Comparison of ENCODE assay signal across 12 cellular contexts in the genomic region with DNA sequence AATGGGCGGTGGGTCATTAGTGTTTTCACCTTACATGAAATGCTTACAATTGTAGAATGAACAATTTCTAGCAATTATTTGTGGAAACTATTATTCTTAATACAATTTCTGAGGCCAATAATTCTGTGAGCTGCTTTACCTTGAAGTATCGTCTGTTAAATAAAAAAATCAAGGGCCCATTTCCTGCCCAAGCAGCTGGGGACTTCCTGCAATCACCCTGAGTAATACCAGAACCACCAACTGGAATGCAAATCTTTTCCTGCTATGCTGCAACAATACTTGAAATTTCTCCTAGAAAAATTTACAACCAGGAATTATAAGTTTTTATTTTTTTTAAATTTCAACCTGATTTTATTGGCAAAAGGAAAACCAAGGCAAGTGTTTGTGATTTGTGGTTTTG. TPM values are rescaled to one million over a fixed set of nuclear protein-coding genes. Genes with fewer than 3 reads are reported as not detected.
"Had no signal": no experiment of that assay in that cellular context is flagged by ENCODE, and none has a peak within 500 bp of the region (broad histone marks: within the 10 kb centered on the region; RNA-seq: fewer than 3 reads in every experiment).

No MANE protein-coding gene starts in this region.

- H3K36me3 Mint-ChIP-seq: activated naive CD8-positive, alpha-beta T cell treated with anti-CD3 and anti-CD28 coated beads for 36 hours; naive thymus-derived CD8-positive, alpha-beta T cell; stimulated activated effector memory CD8-positive, alpha-beta T cell treated with anti-CD3 and anti-CD28 coated beads, Interleukin-12 subunit alpha, Interleukin-12 subunit beta, amount 100 ng/mL, for 72 hours had no signal

- ATAC-seq: naive thymus-derived CD8-positive, alpha-beta T cell; stimulated activated effector memory CD8-positive, alpha-beta T cell treated with anti-CD3 and anti-CD28 coated beads, Interleukin-12 subunit alpha, Interleukin-12 subunit beta, amount 100 ng/mL, for 72 hours had no signal

- H3K36me3 ChIP-seq: brain microvascular endothelial cell, neutrophil, thoracic aorta had no signal

- H3K27me3 ChIP-seq: brain microvascular endothelial cell, neutrophil had no signal

- H3K4me1 ChIP-seq: parathyroid adenoma had no signal

- H3K4me3 Mint-ChIP-seq: activated CD4-positive, alpha-beta T cell treated with anti-CD3 and anti-CD28 coated beads, Interleukin-2, amount 10 ng/mL, durations not matched to agents 7 days and 5 days; activated naive CD8-positive, alpha-beta T cell treated with anti-CD3 and anti-CD28 coated beads for 36 hours; naive thymus-derived CD8-positive, alpha-beta T cell; stimulated activated effector memory CD8-positive, alpha-beta T cell treated with anti-CD3 and anti-CD28 coated beads, Interleukin-12 subunit alpha, Interleukin-12 subunit beta, amount 100 ng/mL, for 72 hours; T-helper 1 cell treated with Interleukin-12 subunit alpha and Interleukin-12 subunit beta and Interleukin-4 antibody, amounts not matched to agents 30 μg/mL and 1 μg/mL, for 36 hours had no signal

- H3K4me1 Mint-ChIP-seq: activated CD4-positive, alpha-beta T cell treated with anti-CD3 and anti-CD28 coated beads, Interleukin-2, amount 10 ng/mL, durations not matched to agents 7 days and 5 days; activated naive CD8-positive, alpha-beta T cell treated with anti-CD3 and anti-CD28 coated beads for 36 hours; naive thymus-derived CD8-positive, alpha-beta T cell; stimulated activated effector memory CD8-positive, alpha-beta T cell treated with anti-CD3 and anti-CD28 coated beads, Interleukin-12 subunit alpha, Interleukin-12 subunit beta, amount 100 ng/mL, for 72 hours had no signal

- DNase-seq: activated CD4-positive, alpha-beta T cell treated with anti-CD3 and anti-CD28 coated beads, Interleukin-2, amount 10 ng/mL, durations not matched to agents 7 days and 5 days; activated naive CD8-positive, alpha-beta T cell treated with anti-CD3 and anti-CD28 coated beads for 36 hours; brain microvascular endothelial cell; effector CD8-positive, alpha-beta T cell; naive thymus-derived CD8-positive, alpha-beta T cell; retina had no signal

- H3K27me3 Mint-ChIP-seq: activated CD4-positive, alpha-beta T cell treated with anti-CD3 and anti-CD28 coated beads, Interleukin-2, amount 10 ng/mL, durations not matched to agents 7 days and 5 days; activated naive CD8-positive, alpha-beta T cell treated with anti-CD3 and anti-CD28 coated beads for 36 hours had no signal

- H3K9me3 ChIP-seq: neutrophil, thoracic aorta had no signal

- H2AFZ ChIP-seq: parathyroid adenoma had no signal

- H3K27ac ChIP-seq: brain microvascular endothelial cell, neutrophil, parathyroid adenoma, thoracic aorta had no signal

- H3K4me3 ChIP-seq: thoracic aorta had no signal

- H3K27ac Mint-ChIP-seq: activated CD4-positive, alpha-beta T cell treated with anti-CD3 and anti-CD28 coated beads, Interleukin-2, amount 10 ng/mL, durations not matched to agents 7 days and 5 days; activated naive CD8-positive, alpha-beta T cell treated with anti-CD3 and anti-CD28 coated beads for 36 hours; naive thymus-derived CD8-positive, alpha-beta T cell; stimulated activated effector memory CD8-positive, alpha-beta T cell treated with anti-CD3 and anti-CD28 coated beads, Interleukin-12 subunit alpha, Interleukin-12 subunit beta, amount 100 ng/mL, for 72 hours; T-helper 1 cell treated with Interleukin-12 subunit alpha and Interleukin-12 subunit beta and Interleukin-4 antibody, amounts not matched to agents 30 μg/mL and 1 μg/mL, for 36 hours had no signal

- H3K79me2 ChIP-seq: parathyroid adenoma had no signal

- H3K9ac ChIP-seq: parathyroid adenoma had no signal

RNA-seq across cellular contexts. Expression of gene ADAMTS16, which starts 52.6 kb away (rescaled TPM):
- total RNA-seq: activated CD4-positive, alpha-beta T cell treated with anti-CD3 and anti-CD28 coated beads, Interleukin-2, amount 10 ng/mL, durations not matched to agents 7 days and 5 days; activated naive CD8-positive, alpha-beta T cell treated with anti-CD3 and anti-CD28 coated beads for 36 hours; lung microvascular endothelial cell; naive thymus-derived CD8-positive, alpha-beta T cell; thoracic aorta had no signal
- polyA plus RNA-seq: naive thymus-derived CD8-positive, alpha-beta T cell had no signal
